8 cellular contexts compared by ENCODE assay signal in the genomic region with DNA sequence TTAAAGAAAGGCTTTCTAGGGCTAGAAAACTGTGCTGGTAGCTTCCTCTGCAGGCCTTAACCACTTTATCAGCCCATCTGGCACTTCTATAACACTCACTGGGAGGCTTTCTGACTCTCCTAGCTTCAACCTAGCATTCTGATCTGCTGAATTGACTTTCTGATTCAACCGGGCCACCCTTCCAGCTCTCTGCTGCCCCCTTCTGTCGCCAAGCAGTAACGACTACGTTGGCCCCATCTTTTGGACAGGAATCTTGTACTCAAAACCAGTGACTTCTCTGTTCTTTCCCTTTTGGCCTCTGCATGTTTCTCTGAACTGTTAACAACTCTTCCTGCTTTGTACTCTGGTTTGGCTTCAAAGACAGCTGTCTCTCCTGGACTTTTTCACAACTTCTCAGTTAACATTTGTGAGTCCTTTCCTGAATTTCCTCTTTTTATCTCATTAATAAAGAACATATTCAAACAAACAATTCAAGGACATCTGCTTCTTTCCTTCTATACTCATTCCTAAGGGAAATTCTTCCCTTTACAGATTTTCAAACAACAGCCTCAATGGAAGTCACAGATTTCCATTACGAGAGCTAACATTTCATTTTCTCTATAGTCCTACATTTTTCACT.
DNase-seq lines count a peak whose midpoint lies in the region; ATAC-seq lines count a peak whose summit lies in the region.

No MANE protein-coding gene starts in this region.

- no peaks in the 10 kb centered on the region for H3K9me3 Mint-ChIP-seq in central memory CD8-positive, alpha-beta T cell

- no peaks in the 10 kb centered on the region for H3K36me3 Mint-ChIP-seq in central memory CD8-positive, alpha-beta T cell (ENCODE audit: insufficient read depth)

- peak; percentile 76 for DNase-seq in AG08396 (ENCODE audit: low spot score)
- DNase-seq in NCI-H2227 (lab: John Stamatoyannopoulos, UW; ENCODE audit: unreplicated experiment) = peak; percentile 56
- peak; percentile 25 for DNase-seq in activated CD4-positive, CD25-positive, alpha-beta regulatory T cell treated with anti-CD3 and anti-CD28 coated beads, Interleukin-2, amount 50 U/mL, for 16 hours (ENCODE audit: low read depth, low spot score)
- DNase-seq in central memory CD8-positive, alpha-beta T cell (ENCODE audit: low spot score in 2 of 2) = peak; percentile 41 to 43
- DNase-seq in left kidney (ENCODE audit: low read depth, low spot score) = peak; percentile 80
- DNase-seq in stimulated activated CD4-positive, alpha-beta T cell treated with anti-CD3 and anti-CD28 coated beads, Interleukin-4, amount 100 ng/mL, for 4 hours = peak; percentile 40 to 52

- H3K4me3 Mint-ChIP-seq in central memory CD8-positive, alpha-beta T cell = no peak overlapping the region

- H3K27me3 Mint-ChIP-seq in central memory CD8-positive, alpha-beta T cell = peaks cover 33% of the 10 kb centered on the region

- ATAC-seq in GM18517 (IDR thresholded peaks at IDR 0.05; ENCODE audit: unreplicated experiment) (peak; percentile 82), HG03025 (IDR thresholded peaks at IDR 0.05; ENCODE audit: low FRiP score, unreplicated experiment) (peak; percentile 85)
- ATAC-seq in central memory CD8-positive, alpha-beta T cell (replicated peaks; ENCODE audit: extremely low read depth, poor library complexity, severe bottlenecking) = no peak

- no peaks in the 10 kb centered on the region for H3K4me1 Mint-ChIP-seq in central memory CD8-positive, alpha-beta T cell

- H3K27ac Mint-ChIP-seq in central memory CD8-positive, alpha-beta T cell (ENCODE audit: low read depth) = no peak overlapping the region

Comparison
In these comparisons a context has a peak if more than half of its experiments do, and no peak if none do; other contexts are left out.
1. DNase-seq: peak in every context shown above with its lines; median percentile 80 in left kidney; 76 in AG08396; 56 in NCI-H2227; 46 in stimulated activated CD4-positive, alpha-beta T cell treated with anti-CD3 and anti-CD28 coated beads, Interleukin-4, amount 100 ng/mL, for 4 hours; 42 in central memory CD8-positive, alpha-beta T cell; 25 in activated CD4-positive, CD25-positive, alpha-beta regulatory T cell treated with anti-CD3 and anti-CD28 coated beads, Interleukin-2, amount 50 U/mL, for 16 hours.